In the genomic region with DNA sequence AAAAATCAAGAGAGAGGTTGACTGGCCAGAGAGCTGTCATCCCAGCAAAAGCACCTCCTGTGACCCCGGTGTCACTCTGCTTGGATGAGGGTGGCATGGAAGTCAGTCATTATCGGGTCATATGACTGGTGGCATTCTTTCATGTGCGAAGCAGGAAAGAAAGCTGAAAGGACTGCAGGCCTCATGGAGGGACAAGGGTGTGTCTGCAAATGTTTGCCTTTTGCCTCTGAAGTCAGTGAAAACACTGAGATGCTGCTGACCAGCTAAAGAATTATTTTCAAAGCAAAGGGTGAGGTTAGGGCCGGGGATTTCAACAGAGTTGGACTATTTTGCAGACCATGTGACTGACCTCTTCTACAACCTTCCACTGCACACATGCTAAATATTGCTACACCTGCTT, we compare ENCODE assay signal across 9 cellular contexts.
DNase-seq lines count a peak whose midpoint lies in the region; ATAC-seq and TF ChIP-seq lines count a peak whose summit lies in the region.
"Had no signal": no experiment of that assay in that cellular context is flagged by ENCODE, and none has a peak within 500 bp of the region (broad histone marks: within the 10 kb centered on the region; RNA-seq: fewer than 3 reads in every experiment).

No MANE protein-coding gene starts in this region.

- ATAC-seq in left cardiac atrium: peak; percentile 58 to 63
- no peak for ATAC-seq in HG03565 (IDR thresholded peaks at IDR 0.05; ENCODE audit: unreplicated experiment)
- ATAC-seq in activated naive CD8-positive, alpha-beta T cell treated with anti-CD3 and anti-CD28 coated beads, Interleukin-2, amount 50 U/mL, for 24 hours: no peak

- CTCF ChIA-PET in HEK293T (lab: Yijun Ruan, JAX): interaction anchor here (0.8 kb wide), 1 partner anchor 68 kb away, joined by 4 read pairs; no protein-coding TSS in a partner anchor

- no peaks in the 10 kb centered on the region for H3K4me1 Mint-ChIP-seq in activated naive CD8-positive, alpha-beta T cell treated with anti-CD3 and anti-CD28 coated beads, Interleukin-2, amount 50 U/mL, for 24 hours
- H3K4me1 Mint-ChIP-seq: activated CD4-positive, alpha-beta memory T cell treated with anti-CD3 and anti-CD28 coated beads, Interleukin-2, amount 10 ng/mL, durations not matched to agents 7 days and 5 days had no signal

- DNase-seq in HEK293T (ENCODE audit: extremely low spot score) (no peak), RPMI8226 (peak; percentile 14), left cardiac atrium (peak; percentile 29), pons (ENCODE audit: low spot score) (peak; percentile 15), GM19240 (ENCODE audit: insufficient read length, low spot score) (no peak), DMS79 (lab: John Stamatoyannopoulos, UW) (no peak)
- no peak for DNase-seq in activated naive CD8-positive, alpha-beta T cell treated with anti-CD3 and anti-CD28 coated beads, Interleukin-2, amount 50 U/mL, for 24 hours
- DNase-seq: activated CD4-positive, alpha-beta memory T cell treated with anti-CD3 and anti-CD28 coated beads, Interleukin-2, amount 10 ng/mL, durations not matched to agents 7 days and 5 days had no signal

- H3K9me3 Mint-ChIP-seq in activated naive CD8-positive, alpha-beta T cell treated with anti-CD3 and anti-CD28 coated beads, Interleukin-2, amount 50 U/mL, for 24 hours: no peaks in the 10 kb centered on the region
- H3K9me3 Mint-ChIP-seq: activated CD4-positive, alpha-beta memory T cell treated with anti-CD3 and anti-CD28 coated beads, Interleukin-2, amount 10 ng/mL, durations not matched to agents 7 days and 5 days had no signal

- H3K36me3 Mint-ChIP-seq in activated naive CD8-positive, alpha-beta T cell treated with anti-CD3 and anti-CD28 coated beads, Interleukin-2, amount 50 U/mL, for 24 hours (ENCODE audit: low read depth): no peaks in the 10 kb centered on the region

- no peak overlapping the region for H3K4me3 Mint-ChIP-seq in activated naive CD8-positive, alpha-beta T cell treated with anti-CD3 and anti-CD28 coated beads, Interleukin-2, amount 50 U/mL, for 24 hours
- H3K4me3 Mint-ChIP-seq: activated CD4-positive, alpha-beta memory T cell treated with anti-CD3 and anti-CD28 coated beads, Interleukin-2, amount 10 ng/mL, durations not matched to agents 7 days and 5 days had no signal

- no peaks in the 10 kb centered on the region for H3K27me3 Mint-ChIP-seq in activated naive CD8-positive, alpha-beta T cell treated with anti-CD3 and anti-CD28 coated beads, Interleukin-2, amount 50 U/mL, for 24 hours
- H3K27me3 Mint-ChIP-seq: activated CD4-positive, alpha-beta memory T cell treated with anti-CD3 and anti-CD28 coated beads, Interleukin-2, amount 10 ng/mL, durations not matched to agents 7 days and 5 days had no signal

- intact Hi-C loops in left cardiac atrium (cut with DNase I): loop anchor here in 1 of 2 donors (5.0 kb wide), 1 partner anchor 108 kb away; no protein-coding TSS in a partner anchor

- POLR2A ChIA-PET in HEK293T (lab: Yijun Ruan, JAX): no interaction called here

- H3K27ac Mint-ChIP-seq in activated naive CD8-positive, alpha-beta T cell treated with anti-CD3 and anti-CD28 coated beads, Interleukin-2, amount 50 U/mL, for 24 hours: no peak overlapping the region
- H3K27ac Mint-ChIP-seq: activated CD4-positive, alpha-beta memory T cell treated with anti-CD3 and anti-CD28 coated beads, Interleukin-2, amount 10 ng/mL, durations not matched to agents 7 days and 5 days had no signal

TF ChIP-seq in HEK293T, 16 proteins besides CTCF, POLR2A, EP300 and RAD21:
- TF ChIP-seq, protein P1, sequence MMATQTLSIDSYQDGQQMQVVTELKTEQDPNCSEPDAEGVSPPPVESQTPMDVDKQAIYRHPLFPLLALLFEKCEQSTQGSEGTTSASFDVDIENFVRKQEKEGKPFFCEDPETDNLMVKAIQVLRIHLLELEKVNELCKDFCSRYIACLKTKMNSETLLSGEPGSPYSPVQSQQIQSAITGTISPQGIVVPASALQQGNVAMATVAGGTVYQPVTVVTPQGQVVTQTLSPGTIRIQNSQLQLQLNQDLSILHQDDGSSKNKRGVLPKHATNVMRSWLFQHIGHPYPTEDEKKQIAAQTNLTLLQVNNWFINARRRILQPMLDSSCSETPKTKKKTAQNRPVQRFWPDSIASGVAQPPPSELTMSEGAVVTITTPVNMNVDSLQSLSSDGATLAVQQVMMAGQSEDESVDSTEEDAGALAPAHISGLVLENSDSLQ (IDR thresholded peaks at IDR 0.05): no peak
- TF ChIP-seq FOXM1 (IDR thresholded peaks at IDR 0.05; ENCODE audit: borderline replicate concordance) (no peak), L3MBTL2 (conservative IDR thresholded peaks at IDR 0.05) (0 out of 2 replicates have a peak, but pooled peaks have one; percentile 29), LEF1 (IDR thresholded peaks at IDR 0.05; ENCODE audit: borderline replicate concordance) (no peak), SP1 (IDR thresholded peaks at IDR 0.05) (no peak), ARNT (IDR thresholded peaks at IDR 0.05) (no peak), SUZ12 (IDR thresholded peaks at IDR 0.05) (no peak)
TF ChIP-seq in HEK293T: peak in this region for 1.

Comparison
In these comparisons a context has a peak if more than half of its experiments do, and no peak if none do; other contexts are left out.
1. DNase-seq: peak in RPMI8226 (single experiment), left cardiac atrium (single experiment) and pons (single experiment); none in HEK293T (single experiment), GM19240 (single experiment), DMS79 (single experiment) and activated naive CD8-positive, alpha-beta T cell treated with anti-CD3 and anti-CD28 coated beads, Interleukin-2, amount 50 U/mL, for 24 hours (single experiment).
2. ATAC-seq: peak in left cardiac atrium (2 of 2); none in HG03565 (single experiment) and activated naive CD8-positive, alpha-beta T cell treated with anti-CD3 and anti-CD28 coated beads, Interleukin-2, amount 50 U/mL, for 24 hours (single experiment).